In the genomic region with DNA sequence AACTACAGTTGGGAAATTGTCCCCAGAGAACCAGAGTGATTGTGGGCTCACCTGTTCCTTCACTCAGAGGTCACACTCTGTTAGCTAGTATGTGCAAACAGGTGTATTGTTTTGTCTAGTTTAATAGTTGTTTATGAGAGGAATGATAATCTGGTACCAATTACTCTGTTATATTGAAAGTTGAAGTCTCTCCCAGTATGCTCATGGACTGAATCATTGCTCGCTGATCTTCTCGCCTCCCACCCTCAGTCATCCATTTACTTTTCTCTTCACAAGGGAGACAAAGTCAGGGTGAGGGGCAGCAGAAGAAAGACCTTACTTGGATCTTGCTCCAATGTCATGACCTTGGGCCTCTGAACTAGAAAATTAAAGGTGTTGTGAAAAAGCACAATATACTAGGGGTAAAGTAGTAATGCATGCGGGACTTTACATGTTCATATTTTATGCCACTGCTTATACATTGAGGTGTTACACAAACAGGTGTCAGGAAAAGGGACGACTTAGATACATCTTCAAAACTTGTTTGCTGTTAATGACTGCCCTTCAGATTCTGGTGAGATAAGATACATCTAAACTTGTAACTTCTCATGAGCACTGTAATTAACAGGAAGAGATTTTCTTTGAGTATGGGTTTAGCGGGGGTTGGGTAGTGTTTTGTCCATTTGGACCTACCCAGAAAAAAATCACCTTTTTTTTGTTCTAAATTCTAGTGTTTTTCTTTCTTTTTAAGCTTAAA, we compare ENCODE assay signal across 19 cellular contexts. TPM values are rescaled to one million over a fixed set of nuclear protein-coding genes. Genes with fewer than 3 reads are reported as not detected.
DNase-seq lines count a peak whose midpoint lies in the region; ATAC-seq, FAIRE-seq and TF ChIP-seq lines count a peak whose summit lies in the region.
"Had no signal": no experiment of that assay in that cellular context is flagged by ENCODE, and none has a peak within 500 bp of the region (broad histone marks: within the 10 kb centered on the region; RNA-seq: fewer than 3 reads in every experiment).

No MANE protein-coding gene starts in this region.

- TF ChIP-seq CTCF in OCI-LY7 (conservative IDR thresholded peaks at IDR 0.05; ENCODE audit: low read length) (no peak), K562 (IDR thresholded peaks at IDR 0.05 in 2 of 3, conservative IDR thresholded peaks at IDR 0.05 in 1 of 3; ENCODE audit: insufficient read depth in 2 of 3, low read depth in 1 of 3, low read length in 3 of 3) (no peak), Calu3 (IDR thresholded peaks at IDR 0.05; ENCODE audit: unreplicated experiment) (no peak)

- no peaks in the 10 kb centered on the region for H3K9me2 ChIP-seq in OCI-LY7 (ENCODE audit: insufficient read depth, low read length)

- WGBS in K562 (ENCODE audit: insufficient coverage, low coverage, missing lambda C conversion rate), result 56% methylated on average over 5 of the region's 5 CpGs
- WGBS in aorta, 2 donors, result 97% methylated on average over 5 of the region's 5 CpGs

- H3K27ac ChIP-seq in OCI-LY7 (ENCODE audit: low read depth, low read length, poor library complexity, severe bottlenecking), result peak overlapping the region; percentile 38
- H3K27ac ChIP-seq in K562 (ENCODE audit: extremely low read depth, low read depth, low read length), result no peak overlapping the region
- H3K27ac ChIP-seq in subcutaneous abdominal adipose tissue (ENCODE audit: low read depth, low read length), result peak overlapping the region; percentile 15
- H3K27ac ChIP-seq in aorta (ENCODE audit: low read depth in 1 of 2, low read length in 2 of 2), result no peak overlapping the region
- H3K27ac ChIP-seq: brain microvascular endothelial cell, dorsolateral prefrontal cortex, esophagus muscularis mucosa, SK-N-MC had no signal

- ATAC-seq in K562 (no peak), aorta (ENCODE audit: low FRiP score) (no peak)

- peaks cover 1% of the 10 kb centered on the region for H3K36me3 Mint-ChIP-seq in activated naive CD4-positive, alpha-beta T cell treated with anti-CD3 and anti-CD28 coated beads for 36 hours (ENCODE audit: low read depth)
- H3K36me3 Mint-ChIP-seq in Calu3 (ENCODE audit: insufficient read depth, unreplicated experiment), result no peaks in the 10 kb centered on the region

- H3K4me3 Mint-ChIP-seq in activated naive CD4-positive, alpha-beta T cell treated with anti-CD3 and anti-CD28 coated beads for 36 hours, result peak overlapping the region; percentile 28
- H3K4me3 Mint-ChIP-seq in Calu3 (ENCODE audit: low read depth, unreplicated experiment), result no peak overlapping the region

- POLR2A ChIA-PET in OCI-LY7 (lab: Charles Lee) (interaction anchor here (0.6 to 1.9 kb wide), 8 partner anchors 11 to 101 kb away, joined by 3 to 14 read pairs (median 4); no protein-coding TSS in a partner anchor), K562 (lab: Yijun Ruan, JAX) (interaction anchor here (0.7 kb wide), 1 partner anchor 32 kb away, joined by 3 read pairs; no protein-coding TSS in a partner anchor)

- H2AFZ ChIP-seq in OCI-LY7 (ENCODE audit: low read length) (no peak overlapping the region), K562 (ENCODE audit: low read depth, low read length) (no peak overlapping the region)

- no peak for TF ChIP-seq RAD21 in K562 (CRISPR knock-in tag; conservative IDR thresholded peaks at IDR 0.05 in 1 of 2, IDR thresholded peaks at IDR 0.05 in 1 of 2)

- H3K9ac ChIP-seq in K562 (ENCODE audit: insufficient read depth in 1 of 2, low read depth in 2 of 2, low read length in 2 of 2) (no peak overlapping the region), subcutaneous abdominal adipose tissue (ENCODE audit: low read length in 5 of 5) (no peak overlapping the region)

- no peak for TF ChIP-seq POLR2A in K562 (conservative IDR thresholded peaks at IDR 0.05)

- in situ Hi-C loops in K562 (cut with MboI), result no loop called here

- H3K4me1 ChIP-seq in OCI-LY7 (ENCODE audit: insufficient read depth, low read length, poor library complexity, severe bottlenecking), result peaks cover 82% of the 10 kb centered on the region
- H3K4me1 ChIP-seq in K562 (replicated peaks in 1 of 2; ENCODE audit: control insufficient read depth in 2 of 2, insufficient read depth in 2 of 2, low read length in 2 of 2), result peaks cover 0 to 4% of the 10 kb centered on the region in 2 experiments; a peak in 2 of 5 replicates
- H3K4me1 ChIP-seq in subcutaneous abdominal adipose tissue (ENCODE audit: control insufficient read depth in 5 of 5, insufficient read depth in 5 of 5, low read length in 5 of 5), result peaks cover 3 to 41% (median 27%) of the 10 kb centered on the region in 5 donors
- peaks cover 1 to 3% of the 10 kb centered on the region in 2 donors for H3K4me1 ChIP-seq in aorta (ENCODE audit: control insufficient read depth in 1 of 2, insufficient read depth in 2 of 2, low read length in 2 of 2)

- H3K4me3 ChIP-seq in OCI-LY7 (ENCODE audit: low read depth, low read length, poor library complexity, severe bottlenecking) (peak overlapping the region; percentile 2), K562 (no peak overlapping the region), subcutaneous abdominal adipose tissue (ENCODE audit: low read depth in 1 of 5, low read length in 5 of 5) (no peak overlapping the region), aorta (ENCODE audit: low read length in 2 of 2) (no peak overlapping the region)
- H3K4me3 ChIP-seq: dorsolateral prefrontal cortex, esophagus muscularis mucosa, lung, SK-N-MC had no signal

- peaks cover 30% of the 10 kb centered on the region for H3K36me3 ChIP-seq in OCI-LY7 (ENCODE audit: insufficient read depth, low read length)
- no peaks in the 10 kb centered on the region for H3K36me3 ChIP-seq in K562 (ENCODE audit: control insufficient read depth, insufficient read depth, low read length)
- no peaks in the 10 kb centered on the region for H3K36me3 ChIP-seq in subcutaneous abdominal adipose tissue (ENCODE audit: control insufficient read depth in 5 of 5, insufficient read depth in 5 of 5, low read length in 5 of 5)
- no peaks in the 10 kb centered on the region for H3K36me3 ChIP-seq in aorta (ENCODE audit: control insufficient read depth in 1 of 2, insufficient read depth in 2 of 2, low read length in 1 of 2)
- H3K36me3 ChIP-seq: brain microvascular endothelial cell, esophagus muscularis mucosa had no signal

- H4K20me1 ChIP-seq in OCI-LY7 (ENCODE audit: insufficient read depth, low read length) (peaks cover 38% of the 10 kb centered on the region), K562 (replicated peaks; ENCODE audit: control insufficient read depth, insufficient read depth, low read length) (peaks cover 4% of the 10 kb centered on the region; the same call in 1 of the 2 replicates)

- TF ChIP-seq EP300 in K562 (IDR thresholded peaks at IDR 0.05; ENCODE audit: low read length), result no peak

- H3K9me3 ChIP-seq in OCI-LY7 (ENCODE audit: low read length), result no peaks in the 10 kb centered on the region
- H3K9me3 ChIP-seq in K562 (replicated peaks; ENCODE audit: control insufficient read depth, insufficient read depth, low read depth, low read length), result no peaks in the 10 kb centered on the region
- H3K9me3 ChIP-seq in subcutaneous abdominal adipose tissue (ENCODE audit: control insufficient read depth in 5 of 5, low read length in 5 of 5), result no peaks in the 10 kb centered on the region
- H3K9me3 ChIP-seq in aorta (ENCODE audit: control insufficient read depth, low read length), result no peaks in the 10 kb centered on the region
- H3K9me3 ChIP-seq: esophagus muscularis mucosa had no signal

- intact Hi-C loops in activated naive CD4-positive, alpha-beta T cell treated with anti-CD3 and anti-CD28 coated beads for 36 hours (cut with micrococcal nuclease), result loop anchor here (1.0 kb wide), 1 partner anchor 7 kb away; no protein-coding TSS in a partner anchor
- intact Hi-C loops in OCI-LY7 (cut with micrococcal nuclease; ENCODE audit: unreplicated experiment), result no loop called here
- intact Hi-C loops in K562 (cut with micrococcal nuclease), result no loop called here
- intact Hi-C loops in aorta (cut with DNase I), result no loop called here
- intact Hi-C loops in Calu3 (cut with micrococcal nuclease; ENCODE audit: unreplicated experiment), result no loop called here

- H3K4me2 ChIP-seq in OCI-LY7 (ENCODE audit: low read length) (peak overlapping the region; percentile 53), K562 (ENCODE audit: insufficient read depth, low read length) (no peak overlapping the region)

- BruUV-seq in OCI-LY7 (replicated peaks; lab: Mats Ljungman, UMichigan), result no TSS peak
- no TSS peak for BruUV-seq in K562 (replicated peaks; lab: Mats Ljungman, UMichigan)
- no TSS peak for BruUV-seq in Calu3 (replicated peaks; lab: Mats Ljungman, UMichigan)

- H3K27me3 Mint-ChIP-seq in activated naive CD4-positive, alpha-beta T cell treated with anti-CD3 and anti-CD28 coated beads for 36 hours (ENCODE audit: low read depth), result no peaks in the 10 kb centered on the region
- no peaks in the 10 kb centered on the region for H3K27me3 Mint-ChIP-seq in Calu3 (ENCODE audit: unreplicated experiment)

- no peak for DNase-seq in activated naive CD4-positive, alpha-beta T cell treated with anti-CD3 and anti-CD28 coated beads for 36 hours
- no peak for DNase-seq in activated naive CD4-positive, alpha-beta T cell treated with Interleukin-2 at 50 U/mL for 16 hours
- DNase-seq in OCI-LY7 (ENCODE audit: low spot score) (peak; percentile 64), K562 (ENCODE audit: extremely low read depth in 1 of 4, low spot score in 3 of 4) (no peak), aorta (no peak), RKO (ENCODE audit: low spot score) (no peak), Calu3 (no peak)
- DNase-seq: activated CD4-positive, alpha-beta T cell treated with anti-CD3 and anti-CD28 coated beads, Interleukin-2, amount 50 U/mL, for 4 hours; brain microvascular endothelial cell; dorsolateral prefrontal cortex; GF-D8; glutamatergic neuron; NCI-H187; stimulated activated CD4-positive, alpha-beta T cell treated with anti-CD3 and anti-CD28 coated beads, Interleukin-12 subunit alpha, Interleukin-12 subunit beta, amount 100 ng/mL, for 4 hours had no signal

- no peaks in the 10 kb centered on the region for H3K9me1 ChIP-seq in K562 (ENCODE audit: control insufficient read depth, insufficient read depth, low read length)

- no peak for FAIRE-seq in K562 (lab: Jason Lieb, UNC)
- FAIRE-seq: TTC549 had no signal

- H3K27me3 ChIP-seq in K562 (ENCODE audit: control insufficient read depth in 2 of 2, insufficient read depth in 2 of 2, low read length in 2 of 2) (no peaks in the 10 kb centered on the region), subcutaneous abdominal adipose tissue (ENCODE audit: control insufficient read depth in 5 of 5, insufficient read depth in 4 of 5, low read length in 5 of 5) (no peaks in the 10 kb centered on the region), aorta (ENCODE audit: control insufficient read depth in 1 of 2, insufficient read depth in 2 of 2, low read length in 1 of 2) (no peaks in the 10 kb centered on the region)
- H3K27me3 ChIP-seq: brain microvascular endothelial cell, dorsolateral prefrontal cortex, esophagus muscularis mucosa had no signal

- no peaks in the 10 kb centered on the region for H3K9me3 Mint-ChIP-seq in activated naive CD4-positive, alpha-beta T cell treated with anti-CD3 and anti-CD28 coated beads for 36 hours
- no peaks in the 10 kb centered on the region for H3K9me3 Mint-ChIP-seq in Calu3 (ENCODE audit: low read depth, unreplicated experiment)

- CTCF ChIA-PET in activated naive CD4-positive, alpha-beta T cell treated with anti-CD3 and anti-CD28 coated beads for 36 hours (lab: Charles Lee), result interaction anchor here (1.0 to 1.5 kb wide), 2 partner anchors 11 to 37 kb away, joined by 3 to 7 read pairs; a partner anchor contains a TSS
- CTCF ChIA-PET in OCI-LY7 (lab: Charles Lee; ENCODE audit: unreplicated experiment) (no interaction called here), K562 (lab: Yijun Ruan, JAX; ENCODE audit: low intra/inter-chr PET ratio) (no interaction called here), Calu3 (lab: Charles Lee) (no interaction called here)

- H3K27ac Mint-ChIP-seq in activated naive CD4-positive, alpha-beta T cell treated with anti-CD3 and anti-CD28 coated beads for 36 hours, result peak overlapping the region; percentile 25
- no peak overlapping the region for H3K27ac Mint-ChIP-seq in Calu3 (ENCODE audit: unreplicated experiment)

- H3K79me2 ChIP-seq in OCI-LY7 (ENCODE audit: insufficient read depth, low read depth, low read length), result peaks cover 100% of the 10 kb centered on the region
- peaks cover 25% of the 10 kb centered on the region; the same call in 2 of the 3 replicates for H3K79me2 ChIP-seq in K562 (ENCODE audit: control insufficient read depth, insufficient read depth, low read length)

- H3K4me1 Mint-ChIP-seq in activated naive CD4-positive, alpha-beta T cell treated with anti-CD3 and anti-CD28 coated beads for 36 hours (ENCODE audit: low read depth), result peaks cover 77% of the 10 kb centered on the region
- H3K4me1 Mint-ChIP-seq in Calu3 (ENCODE audit: low read depth, unreplicated experiment), result peaks cover 12% of the 10 kb centered on the region

RNA-seq across cellular contexts. Expression of a gene that starts 36.9 kb away (rescaled TPM):
- 10 to 100 TPM; 76.1 to 77.7 TPM for total RNA-seq in activated naive CD4-positive, alpha-beta T cell treated with anti-CD3 and anti-CD28 coated beads for 36 hours
- total RNA-seq in OCI-LY7 (2014; rRNA removed; shearing (Covaris generic)), result 68.5 and 79.1 TPM in 2 replicates
- total RNA-seq in OCI-LY7 (2022) (116 and 139 TPM in 2 replicates), K562 (2014; rRNA removed) (9.9 and 11.0 TPM in 2 replicates), K562 (2014; rRNA removed; fragmentation: Illumina TruSeq; extraction: Trizol) (24.7 and 29.6 TPM in 2 replicates), K562 (2015; rRNA removed; fragmentation: Illumina TruSeq; extraction: Trizol) (24.3 and 27.9 TPM in 2 replicates), K562 (2021) (19.3 and 20.3 TPM in 2 replicates), aorta (10 to 100 TPM; 51.9 to 69.8 TPM), Calu3 (2022) (76.0 and 85.5 TPM in 2 replicates)
- 36.6 and 68.1 TPM in 2 replicates for total RNA-seq in K562 (2011; cell fraction: chromatin; rRNA removed; ENCODE audit: low replicate concordance)
- 19.8 and 21.8 TPM in 2 replicates for total RNA-seq in K562 (2011; cell fraction: nucleolus; rRNA removed)
- 43.1 and 74.7 TPM in 2 replicates for total RNA-seq in K562 (2011; cell fraction: nucleoplasm; rRNA removed)
- polyA plus RNA-seq in K562 (2011; rRNA removed) (13.1 and 16.2 TPM in 2 replicates), K562 (2014; fragmentation: Illumina TruSeq; extraction: Trizol) (9.5 and 11.2 TPM in 2 replicates), K562 (2014; fragmentation: Nextera tagmentation; extraction: Ambion mirVana) (1 to 10 TPM; 2.6 to 3.2 TPM), K562 (2014; rRNA removed) (9.2 and 10.0 TPM in 2 replicates), aorta (1 to 10 TPM; 3.1 to 7.0 TPM)
- 3.5 and 9.1 TPM in 2 replicates for polyA plus RNA-seq in K562 (2011; cell fraction: cytosol; rRNA removed)
- 10.3 and 12.8 TPM in 2 replicates for polyA plus RNA-seq in K562 (2011; cell fraction: nucleus; rRNA removed)
- polyA plus RNA-seq in K562 (2012), result 5.9 and 6.5 TPM in 2 replicates
- polyA minus RNA-seq in K562 (2011; rRNA and poly(A)+ RNA removed), result 67.1 and 69.7 TPM in 2 replicates
- 25.2 and 26.1 TPM in 2 replicates for polyA minus RNA-seq in K562 (2011; cell fraction: cytosol; rRNA and poly(A)+ RNA removed)
- 20.2 and 41.5 TPM in 2 replicates for polyA minus RNA-seq in K562 (2011; cell fraction: nucleus; rRNA and poly(A)+ RNA removed)

Comparison
In these comparisons a context has a peak if more than half of its experiments do, and no peak if none do; other contexts are left out.
1. H3K27ac ChIP-seq: peak in OCI-LY7 (single experiment) and subcutaneous abdominal adipose tissue (single experiment); none in K562 (single experiment) and aorta (0 of 2).